ENCODE assay signal across 10 cellular contexts in genomic region chr13:40518481-40518882, GRCh38.
DNase-seq lines count a peak whose midpoint lies in the region; ATAC-seq, FAIRE-seq and TF ChIP-seq lines count a peak whose summit lies in the region.
"Had no signal": no experiment of that assay in that cellular context is flagged by ENCODE, and none has a peak within 500 bp of the region (broad histone marks: within the 10 kb centered on the region; RNA-seq: fewer than 3 reads in every experiment).

No MANE protein-coding gene starts in this region.

- H3K27me3 ChIP-seq in astrocyte (ENCODE audit: insufficient read depth, low read length) (peaks cover 3% of the 10 kb centered on the region), H9 (ENCODE audit: insufficient read depth, low read length) (no peaks in the 10 kb centered on the region)
- H3K27me3 ChIP-seq: thyroid gland had no signal

- H3K9ac ChIP-seq in astrocyte (ENCODE audit: low read length) (no peak overlapping the region), H9 (ENCODE audit: extremely low read depth, insufficient read length, low read length) (no peak overlapping the region)

- no peaks in the 10 kb centered on the region for H3K36me3 ChIP-seq in astrocyte (ENCODE audit: insufficient read depth, low read length)
- H3K36me3 ChIP-seq: thyroid gland had no signal

- no CpG with 5 or more reads among the region's 4 CpGs for WGBS in H9 (ENCODE audit: extremely low coverage, insufficient read length, low lambda C conversion rate)

- H3K4ac ChIP-seq in H9 (ENCODE audit: low read depth, low read length) = no peak overlapping the region

- H3K4me3 ChIP-seq in astrocyte (ENCODE audit: insufficient read depth, low read depth, low read length) = no peak overlapping the region
- H3K4me3 ChIP-seq: thyroid gland had no signal

- no peak overlapping the region for H4K8ac ChIP-seq in H9 (replicated peaks; ENCODE audit: insufficient read length, low read depth, low read length)

- TF ChIP-seq CTCF in astrocyte (IDR thresholded peaks at IDR 0.05; ENCODE audit: insufficient read depth, low read depth, low read length) (no peak), H9 (conservative IDR thresholded peaks at IDR 0.05) (no peak)

- no peaks in the 10 kb centered on the region for H3K36me3 Mint-ChIP-seq in astrocyte (ENCODE audit: low read depth, unreplicated experiment)
- no peaks in the 10 kb centered on the region for H3K36me3 Mint-ChIP-seq in H9 (ENCODE audit: insufficient read depth in 1 of 3, low read depth in 3 of 3)

- peak; percentile 62 for DNase-seq in RPMI7951 (ENCODE audit: low read depth)
- DNase-seq in astrocyte (ENCODE audit: low read depth) = peak; percentile 54
- peak; percentile 54 to 55 for DNase-seq in stimulated activated CD8-positive, alpha-beta memory T cell treated with anti-CD3 and anti-CD28 coated beads, Interleukin-2, amount 100 ng/mL, for 48 hours (ENCODE audit: low read depth in 2 of 2)
- no peak for DNase-seq in NAMALWA (ENCODE audit: low spot score)
- DNase-seq in H9 = no peak
- no peak for DNase-seq in NCI-H2081 treated with DMSO at 0.1 percent for 48 hours (lab: John Stamatoyannopoulos, UW)
- DNase-seq: NCI-H345 had no signal

- no peaks in the 10 kb centered on the region for H3K9me3 ChIP-seq in astrocyte (ENCODE audit: insufficient read depth, low read depth, low read length)
- H3K9me3 ChIP-seq in H9 (ENCODE audit: control insufficient read depth, low read depth, low read length) = no peaks in the 10 kb centered on the region
- H3K9me3 ChIP-seq: thyroid gland had no signal

- H3K9me3 Mint-ChIP-seq in astrocyte (ENCODE audit: unreplicated experiment) (no peaks in the 10 kb centered on the region), H9 (no peaks in the 10 kb centered on the region)

- H3K27ac ChIP-seq in astrocyte (ENCODE audit: low read depth, low read length) (no peak overlapping the region), H9 (ENCODE audit: insufficient read length, low read depth, low read length) (no peak overlapping the region)
- H3K27ac ChIP-seq: thyroid gland had no signal

- no peak for FAIRE-seq in astrocyte (lab: Jason Lieb, UNC)

- no peak overlapping the region for H3K23ac ChIP-seq in H9 (ENCODE audit: insufficient read length, low read depth, low read length)

- no peak overlapping the region for H2BK5ac ChIP-seq in H9 (ENCODE audit: insufficient read length, low read length)

- no peak overlapping the region for H2BK12ac ChIP-seq in H9 (ENCODE audit: insufficient read length, low read depth, low read length)

- H3K23me2 ChIP-seq in H9 (ENCODE audit: insufficient read length, low read depth, low read length, poor library complexity, severe bottlenecking) = no peaks in the 10 kb centered on the region

- H3K4me1 ChIP-seq in astrocyte (ENCODE audit: insufficient read depth, low read length) (no peaks in the 10 kb centered on the region), H9 (ENCODE audit: insufficient read depth, low read length) (0 out of 2 replicates have a peak, but pooled peaks cover 2% of the 10 kb centered on the region)

- H3K27me3 Mint-ChIP-seq in astrocyte (ENCODE audit: low read depth, unreplicated experiment) (no peaks in the 10 kb centered on the region), H9 (ENCODE audit: low read depth) (no peaks in the 10 kb centered on the region)

- no peak overlapping the region for H4K91ac ChIP-seq in H9 (ENCODE audit: insufficient read length, low read depth, low read length)

- no peak overlapping the region for H2BK120ac ChIP-seq in H9 (ENCODE audit: low read depth, low read length, poor library complexity, severe bottlenecking)

- no peaks in the 10 kb centered on the region for H3K79me1 ChIP-seq in H9 (ENCODE audit: insufficient read depth, low read depth, low read length, poor library complexity, severe bottlenecking)

- no peak overlapping the region for H3K18ac ChIP-seq in H9 (ENCODE audit: insufficient read length, low read depth, low read length)

- H3K4me1 Mint-ChIP-seq in astrocyte (ENCODE audit: low read depth, unreplicated experiment) (peaks cover 5% of the 10 kb centered on the region), H9 (peaks cover 2 to 12% of the 10 kb centered on the region in 2 experiments; a peak in 3 of 4 replicates)

- H3K4me3 Mint-ChIP-seq in astrocyte (ENCODE audit: unreplicated experiment) = no peak overlapping the region
- H3K4me3 Mint-ChIP-seq in H9 = no peak overlapping the region

- H3K14ac ChIP-seq in H9 (ENCODE audit: insufficient read depth, low read length) = no peak overlapping the region

- no peaks in the 10 kb centered on the region for H4K20me1 ChIP-seq in astrocyte (ENCODE audit: insufficient read depth, low read length)
- no peaks in the 10 kb centered on the region for H4K20me1 ChIP-seq in H9 (ENCODE audit: control insufficient read depth, insufficient read depth, insufficient read length)

- no peak overlapping the region for H2BK15ac ChIP-seq in H9 (ENCODE audit: low read depth, low read length)

- no peak overlapping the region for H2BK20ac ChIP-seq in H9 (ENCODE audit: low read depth, low read length, poor library complexity, severe bottlenecking)

- H3K56ac ChIP-seq in H9 (ENCODE audit: insufficient read length, low read depth, low read length) = no peak overlapping the region

- H3K27ac Mint-ChIP-seq in astrocyte (ENCODE audit: unreplicated experiment) (no peak overlapping the region), H9 (no peak overlapping the region)

- no peak overlapping the region for H4K5ac ChIP-seq in H9 (ENCODE audit: insufficient read length, low read depth, low read length)

- no peak overlapping the region for H3T11ph ChIP-seq in H9 (ENCODE audit: low read length)

- H3K4me2 ChIP-seq in astrocyte (ENCODE audit: low read length) (no peak overlapping the region), H9 (ENCODE audit: insufficient read depth, insufficient read length, low read length) (no peak overlapping the region)

- H2AFZ ChIP-seq in astrocyte (ENCODE audit: low read depth, low read length) (no peak overlapping the region), H9 (ENCODE audit: low read length) (no peak overlapping the region)

- H2AK5ac ChIP-seq in H9 (ENCODE audit: insufficient read length, low read length) = no peak overlapping the region

- H3K79me2 ChIP-seq in astrocyte (ENCODE audit: insufficient read depth, low read length) (no peaks in the 10 kb centered on the region), H9 (ENCODE audit: insufficient read depth, low read length) (no peaks in the 10 kb centered on the region)

- peak; percentile 47 for ATAC-seq in GM21390 (IDR thresholded peaks at IDR 0.05; ENCODE audit: unreplicated experiment)
- ATAC-seq in HG03571 (IDR thresholded peaks at IDR 0.05; ENCODE audit: unreplicated experiment) = no peak

Comparison
In these comparisons a context has a peak if more than half of its experiments do, and no peak if none do; other contexts are left out.
1. DNase-seq: peak in RPMI7951 (single experiment), astrocyte (single experiment) and stimulated activated CD8-positive, alpha-beta memory T cell treated with anti-CD3 and anti-CD28 coated beads, Interleukin-2, amount 100 ng/mL, for 48 hours (2 of 2); none in NAMALWA (single experiment), H9 (single experiment) and NCI-H2081 treated with DMSO at 0.1 percent for 48 hours (single experiment).